In genomic region chr4:38980903-38981676, GRCh38 we compare ENCODE assay signal across 12 cellular contexts. TPM values are rescaled to one million over a fixed set of nuclear protein-coding genes. Genes with fewer than 3 reads are reported as not detected.
DNase-seq lines count a peak whose midpoint lies in the region; ATAC-seq, FAIRE-seq and TF ChIP-seq lines count a peak whose summit lies in the region.
"Had no signal": no experiment of that assay in that cellular context is flagged by ENCODE, and none has a peak within 500 bp of the region (broad histone marks: within the 10 kb centered on the region; RNA-seq: fewer than 3 reads in every experiment).

No MANE protein-coding gene starts in this region.

- no peak overlapping the region for H3K27ac ChIP-seq in HepG2 (ENCODE audit: extremely low read length, insufficient read depth, low read length)
- H3K27ac ChIP-seq in right lobe of liver: no peak overlapping the region
- H3K27ac ChIP-seq: gastroesophageal sphincter had no signal

- H3K36me3 ChIP-seq in HepG2 (replicated peaks in 1 of 2; ENCODE audit: control insufficient read depth in 1 of 2, insufficient read depth in 2 of 2, low read length in 2 of 2) (no peaks in the 10 kb centered on the region), right lobe of liver (no peaks in the 10 kb centered on the region), bronchial epithelial cell (ENCODE audit: control insufficient read depth, insufficient read depth, low read length) (no peaks in the 10 kb centered on the region)
- H3K36me3 ChIP-seq: gastroesophageal sphincter had no signal

- peak overlapping the region; percentile 73 for H3K27ac Mint-ChIP-seq in stimulated activated naive CD8-positive, alpha-beta T cell treated with anti-CD3 and anti-CD28 coated beads, Interleukin-15, Interleukin-2, amounts not matched to agents 100 ng/mL and 50 ng/mL, for 24 hours
- H3K27ac Mint-ChIP-seq: nephron had no signal

- FAIRE-seq in HepG2 (lab: Jason Lieb, UNC) (no peak), bronchial epithelial cell (lab: Jason Lieb, UNC) (no peak)

- peak overlapping the region; percentile 35 for H3K4me3 Mint-ChIP-seq in stimulated activated naive CD8-positive, alpha-beta T cell treated with anti-CD3 and anti-CD28 coated beads, Interleukin-15, Interleukin-2, amounts not matched to agents 100 ng/mL and 50 ng/mL, for 24 hours
- H3K4me3 Mint-ChIP-seq: nephron had no signal

- WGBS in HepG2 (ENCODE audit: low lambda C conversion rate): 56% methylated on average over 7 of the region's 7 CpGs
- 74% methylated on average over 7 of the region's 7 CpGs for WGBS in right lobe of liver (ENCODE audit: insufficient coverage, low coverage, low lambda C conversion rate, missing lambda C conversion rate)

- TF ChIP-seq RAD21 in HepG2 (CRISPR knock-in tag; IDR thresholded peaks at IDR 0.05): no peak

- H3K4me1 ChIP-seq in HepG2 (ENCODE audit: insufficient read depth, low read length) (peaks cover 32% of the 10 kb centered on the region), right lobe of liver (no peaks in the 10 kb centered on the region)
- H3K4me1 ChIP-seq: gastroesophageal sphincter had no signal

- TF ChIP-seq CTCF in HepG2 (CRISPR knock-in tag; IDR thresholded peaks at IDR 0.05) (no peak), right lobe of liver (IDR thresholded peaks at IDR 0.05) (no peak), bronchial epithelial cell (IDR thresholded peaks at IDR 0.05; ENCODE audit: insufficient read depth, low read length, severe bottlenecking) (no peak)

- no peak overlapping the region for H2AFZ ChIP-seq in HepG2 (ENCODE audit: low read length)

- BruUV-seq in HepG2 (replicated peaks; lab: Mats Ljungman, UMichigan): no TSS peak

- POLR2A ChIA-PET in HepG2 (lab: Yijun Ruan, JAX): no interaction called here

- peaks cover 23% of the 10 kb centered on the region for H3K36me3 Mint-ChIP-seq in stimulated activated naive CD8-positive, alpha-beta T cell treated with anti-CD3 and anti-CD28 coated beads, Interleukin-15, Interleukin-2, amounts not matched to agents 100 ng/mL and 50 ng/mL, for 24 hours (ENCODE audit: low read depth)

- peaks cover 52% of the 10 kb centered on the region for H3K4me1 Mint-ChIP-seq in stimulated activated naive CD8-positive, alpha-beta T cell treated with anti-CD3 and anti-CD28 coated beads, Interleukin-15, Interleukin-2, amounts not matched to agents 100 ng/mL and 50 ng/mL, for 24 hours (ENCODE audit: low read depth)

- H3K9ac ChIP-seq in HepG2 (ENCODE audit: insufficient read depth, low read depth, low read length): no peak overlapping the region

- intact Hi-C loops in HepG2 (cut with micrococcal nuclease; ENCODE audit: unreplicated experiment) (loop anchor here (10.0 kb wide), 1 partner anchor 46 kb away; no protein-coding TSS in a partner anchor), right lobe of liver (cut with DNase I) (no loop called here), cardiac septum (cut with DNase I) (no loop called here)

- H3K79me2 ChIP-seq in HepG2 (ENCODE audit: insufficient read depth, low read length): no peaks in the 10 kb centered on the region

- ATAC-seq in HepG2 (no peak), right lobe of liver (no peak)
- ATAC-seq: gastroesophageal sphincter had no signal

- H3K9me3 Mint-ChIP-seq in stimulated activated naive CD8-positive, alpha-beta T cell treated with anti-CD3 and anti-CD28 coated beads, Interleukin-15, Interleukin-2, amounts not matched to agents 100 ng/mL and 50 ng/mL, for 24 hours: no peaks in the 10 kb centered on the region
- H3K9me3 Mint-ChIP-seq: nephron had no signal

- DNase-seq in HepG2 (ENCODE audit: low spot score): peak; percentile 16
- no peak for DNase-seq in right lobe of liver
- peak; percentile 60 for DNase-seq in MV-4-11 (lab: John Stamatoyannopoulos, UW)
- peak; percentile 53 for DNase-seq in bronchial epithelial cell (ENCODE audit: low read depth)
- no peak for DNase-seq in effector CD8-positive, alpha-beta T cell (lab: John Stamatoyannopoulos, UW)
- DNase-seq in NCI-H446 treated with DMSO at 0.1 percent for 48 hours (lab: John Stamatoyannopoulos, UW): no peak
- DNase-seq in cardiac septum (ENCODE audit: low spot score): no peak
- DNase-seq: NCI-H2029, SW 1271 had no signal

- no peaks in the 10 kb centered on the region for H3K9me3 ChIP-seq in HepG2 (ENCODE audit: low read length)
- H3K9me3 ChIP-seq in right lobe of liver: no peaks in the 10 kb centered on the region
- H3K9me3 ChIP-seq: gastroesophageal sphincter had no signal

- CTCF ChIA-PET in HepG2 (lab: Yijun Ruan, JAX; ENCODE audit: low intra/inter-chr PET ratio, low total read pairs): no interaction called here

- no peak for TF ChIP-seq POLR2A in HepG2 (IDR thresholded peaks at IDR 0.05; ENCODE audit: insufficient read depth in 1 of 2, low read depth in 2 of 2, low read length in 2 of 2)
- TF ChIP-seq POLR2A in right lobe of liver (IDR thresholded peaks at IDR 0.05): no peak

- H3K4me3 ChIP-seq in HepG2 (replicated peaks in 1 of 3; ENCODE audit: insufficient read depth in 1 of 3, low read depth in 2 of 3, low read length in 3 of 3): no peak overlapping the region
- H3K4me3 ChIP-seq in right lobe of liver: no peak overlapping the region
- H3K4me3 ChIP-seq in bronchial epithelial cell (ENCODE audit: low read depth, low read length): no peak overlapping the region
- H3K4me3 ChIP-seq: gastroesophageal sphincter had no signal

- H4K20me1 ChIP-seq in HepG2 (ENCODE audit: insufficient read depth, low read length): no peaks in the 10 kb centered on the region

- H3K27me3 ChIP-seq in HepG2 (ENCODE audit: control insufficient read depth in 1 of 2, insufficient read depth in 2 of 2, low read length in 2 of 2): no peaks in the 10 kb centered on the region
- no peaks in the 10 kb centered on the region for H3K27me3 ChIP-seq in right lobe of liver
- H3K27me3 ChIP-seq in bronchial epithelial cell (ENCODE audit: control insufficient read depth, insufficient read depth, low read length): no peaks in the 10 kb centered on the region
- H3K27me3 ChIP-seq: gastroesophageal sphincter had no signal

- in situ Hi-C loops in HepG2 (cut with HindIII; ENCODE audit: extremely low pct_ligation_motif_present, low pct_unique_long_range_greater_than_20kb): no loop called here

- TF ChIP-seq EP300 in HepG2 (IDR thresholded peaks at IDR 0.05; ENCODE audit: low read depth in 2 of 2, low read length in 2 of 2): no peak
- TF ChIP-seq EP300 in HepG2 (CRISPR knock-in tag; IDR thresholded peaks at IDR 0.05; ENCODE audit: borderline replicate concordance): no peak

- no peaks in the 10 kb centered on the region for H3K27me3 Mint-ChIP-seq in stimulated activated naive CD8-positive, alpha-beta T cell treated with anti-CD3 and anti-CD28 coated beads, Interleukin-15, Interleukin-2, amounts not matched to agents 100 ng/mL and 50 ng/mL, for 24 hours

- no peak overlapping the region for H3K4me2 ChIP-seq in HepG2 (ENCODE audit: low read depth, low read length)

TF ChIP-seq in HepG2, 621 proteins besides CTCF, POLR2A, EP300 and RAD21 (continues in another document):
- TF ChIP-seq MLLT10 (CRISPR knock-in tag; IDR thresholded peaks at IDR 0.05) (no peak), ZNF572 (CRISPR knock-in tag; IDR thresholded peaks at IDR 0.05) (no peak), FOXK2 (IDR thresholded peaks at IDR 0.05) (no peak), SOX5 (CRISPR knock-in tag; IDR thresholded peaks at IDR 0.05; ENCODE audit: borderline replicate concordance) (no peak), HBP1 (CRISPR knock-in tag; IDR thresholded peaks at IDR 0.05; ENCODE audit: low read depth) (no peak), ZNF558 (CRISPR knock-in tag; IDR thresholded peaks at IDR 0.05; ENCODE audit: borderline replicate concordance) (no peak)

RNA-seq across cellular contexts. Expression of gene TMEM156, which starts 51.1 kb away (rescaled TPM):
- total RNA-seq in HepG2 (2016; rRNA removed; fragmentation: Illumina TruSeq; extraction: Trizol): not detected in 2 replicates
- not detected in 2 replicates for total RNA-seq in HepG2 (2016; cell fraction: cytosol; rRNA removed; fragmentation: Illumina TruSeq; extraction: Trizol; ENCODE audit: low read depth)
- not detected in 2 replicates for total RNA-seq in HepG2 (2016; cell fraction: insoluble cytoplasmic fraction; rRNA removed; fragmentation: Illumina TruSeq; extraction: Trizol)
- not detected in 2 replicates for total RNA-seq in HepG2 (2016; cell fraction: membrane; rRNA removed; fragmentation: Illumina TruSeq; extraction: Trizol)
- total RNA-seq in HepG2 (2016; cell fraction: nucleus; rRNA removed; fragmentation: Illumina TruSeq; extraction: Trizol): not detected in 2 replicates
- polyA plus RNA-seq in HepG2 (2011; rRNA removed): 1.2 and 1.6 TPM in 2 replicates
- 0.63 and 0.91 TPM in 2 replicates for polyA plus RNA-seq in HepG2 (2011; cell fraction: cytosol; rRNA removed)
- 0.13 and 0.31 TPM in 2 replicates for polyA plus RNA-seq in HepG2 (2011; cell fraction: nucleus; rRNA removed)
- polyA plus RNA-seq in HepG2 (2012): 0.13 and 1.2 TPM in 2 replicates
- 0.10 TPM in 1 of 2 replicates, not detected in the other for polyA plus RNA-seq in HepG2 (2016; cell fraction: cytosol; fragmentation: Illumina TruSeq; extraction: Trizol; ENCODE audit: low read depth)
- polyA plus RNA-seq in HepG2 (2016; cell fraction: insoluble cytoplasmic fraction; fragmentation: Illumina TruSeq; extraction: Trizol; ENCODE audit: low read depth): not detected in 2 replicates
- 0.13 TPM in 1 of 2 replicates, not detected in the other for polyA plus RNA-seq in HepG2 (2016; cell fraction: membrane; fragmentation: Illumina TruSeq; extraction: Trizol; ENCODE audit: low read depth)
- not detected in 2 replicates for polyA plus RNA-seq in HepG2 (2016; cell fraction: nucleus; fragmentation: Illumina TruSeq; extraction: Trizol; ENCODE audit: insufficient read depth, low read depth)
- 0.50 and 1.8 TPM in 2 replicates for polyA minus RNA-seq in HepG2 (2011; rRNA and poly(A)+ RNA removed; ENCODE audit: low replicate concordance)
- 0.49 and 0.62 TPM in 2 replicates for polyA minus RNA-seq in HepG2 (2011; cell fraction: cytosol; rRNA and poly(A)+ RNA removed)
- 1.2 TPM in 2 replicates for polyA minus RNA-seq in HepG2 (2011; cell fraction: nucleus; rRNA and poly(A)+ RNA removed)
- total RNA-seq in right lobe of liver: 1 to 10 TPM in 4 of 6 experiments, under 1 TPM in 1, not detected in 1; 0.29 to 2.8 (median 1.2) TPM
- total RNA-seq in bronchial epithelial cell: 2.0 and 3.4 TPM in 2 replicates
- not detected for total RNA-seq in cardiac septum
- total RNA-seq: gastroesophageal sphincter had no signal

Comparison
In these comparisons a context has a peak if more than half of its experiments do, and no peak if none do; other contexts are left out.
1. DNase-seq: peak in HepG2 (single experiment), MV-4-11 (single experiment) and bronchial epithelial cell (single experiment); none in right lobe of liver (0 of 3), effector CD8-positive, alpha-beta T cell (single experiment), NCI-H446 treated with DMSO at 0.1 percent for 48 hours (single experiment) and cardiac septum (single experiment).